8 cellular contexts compared by ENCODE assay signal in the genomic region with DNA sequence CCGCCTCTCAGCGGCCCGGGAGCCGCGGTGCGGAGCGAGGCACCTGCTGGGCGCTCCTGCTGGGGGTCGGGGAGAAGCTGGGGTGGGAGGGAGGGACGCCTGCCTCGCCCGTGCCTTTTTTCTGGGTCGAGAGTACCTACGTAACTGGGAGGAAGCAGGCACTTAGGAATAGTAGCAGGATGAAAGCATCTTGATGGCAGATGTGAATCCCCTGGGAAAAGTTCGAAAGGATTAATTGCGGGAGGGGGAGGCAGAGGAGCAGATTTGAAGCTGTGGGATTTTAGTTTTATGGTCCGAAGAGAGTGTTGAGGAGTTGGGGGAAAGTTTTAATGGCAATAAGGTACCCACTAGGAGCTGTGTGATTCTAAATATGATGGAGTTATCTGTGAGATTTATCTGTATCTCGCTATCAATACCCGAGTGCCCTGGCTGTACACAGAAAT. TPM values are rescaled to one million over a fixed set of nuclear protein-coding genes. Genes with fewer than 3 reads are reported as not detected.
DNase-seq lines count a peak whose midpoint lies in the region; ATAC-seq and TF ChIP-seq lines count a peak whose summit lies in the region.

No MANE protein-coding gene starts in this region.

- no peak for ATAC-seq in GM19463 (IDR thresholded peaks at IDR 0.05; ENCODE audit: unreplicated experiment)

- no peak overlapping the region for H3K14ac ChIP-seq in mesenchymal stem cell (ENCODE audit: low read length in 2 of 2)

- H3K79me1 ChIP-seq in mesenchymal stem cell (replicated peaks; ENCODE audit: low read length, poor library complexity, severe bottlenecking), result no peaks in the 10 kb centered on the region

- no peak overlapping the region for H4K91ac ChIP-seq in mesenchymal stem cell (ENCODE audit: low read length)

- H2AK5ac ChIP-seq in mesenchymal stem cell (ENCODE audit: low read length, severe bottlenecking), result no peak overlapping the region

- H4K20me1 ChIP-seq in Loucy (ENCODE audit: insufficient read depth, low read length, poor library complexity, severe bottlenecking), result peaks cover 49% of the 10 kb centered on the region

- H3F3A ChIP-seq in Loucy (ENCODE audit: low read depth), result no peaks in the 10 kb centered on the region

- TF ChIP-seq CTCF in Loucy (conservative IDR thresholded peaks at IDR 0.05; ENCODE audit: low read length), result no peak
- no peak for TF ChIP-seq CTCF in ascending aorta (IDR thresholded peaks at IDR 0.05)

- H3K4me2 ChIP-seq in Loucy (ENCODE audit: low read depth, low read length, poor library complexity, severe bottlenecking) (peak overlapping the region; percentile 86), mesenchymal stem cell (ENCODE audit: low read length, poor library complexity, severe bottlenecking) (peak overlapping the region; percentile 73)

- H3K27ac ChIP-seq in ascending aorta, result peak overlapping the region; percentile 92 to 97
- no peak overlapping the region for H3K27ac ChIP-seq in mesenchymal stem cell (ENCODE audit: low read length, poor library complexity, severe bottlenecking)

- no peak overlapping the region for H3K4ac ChIP-seq in mesenchymal stem cell (ENCODE audit: low read depth in 1 of 2, low read length in 2 of 2)

- 2% methylated on average over 19 of the region's 19 CpGs for WGBS in mesenchymal stem cell

- H3K36me3 ChIP-seq in Loucy (ENCODE audit: insufficient read depth, low read length) (no peaks in the 10 kb centered on the region), ascending aorta (peaks cover 0 to 3% of the 10 kb centered on the region in 2 donors), mesenchymal stem cell (ENCODE audit: control insufficient read depth in 1 of 2, insufficient read depth in 2 of 2, low read depth in 1 of 2, low read length in 2 of 2) (peaks cover 0 to 4% of the 10 kb centered on the region in 2 experiments)

- no peaks in the 10 kb centered on the region for H3K27me3 ChIP-seq in Loucy (ENCODE audit: insufficient read depth, low read length, poor library complexity, severe bottlenecking)
- H3K27me3 ChIP-seq in ascending aorta, result no peaks in the 10 kb centered on the region
- no peaks in the 10 kb centered on the region for H3K27me3 ChIP-seq in mesenchymal stem cell (ENCODE audit: control insufficient read depth in 1 of 2, insufficient read depth in 1 of 2, low read length in 2 of 2)

- H3K9ac ChIP-seq in Loucy (ENCODE audit: low read depth, low read length, poor library complexity, severe bottlenecking), result peak overlapping the region; percentile 74
- peak overlapping the region; percentile 88 for H3K9ac ChIP-seq in mesenchymal stem cell (ENCODE audit: low read length)

- H3K9me2 ChIP-seq in Loucy (replicated peaks; ENCODE audit: low read depth, low read length), result no peaks in the 10 kb centered on the region

- no peak overlapping the region for H4K8ac ChIP-seq in mesenchymal stem cell (ENCODE audit: low read length)

- H2BK12ac ChIP-seq in mesenchymal stem cell (ENCODE audit: low read length in 2 of 2), result no peak overlapping the region

- H3K9me3 ChIP-seq in Loucy (ENCODE audit: insufficient read depth, low read depth, low read length) (no peaks in the 10 kb centered on the region), ascending aorta (no peaks in the 10 kb centered on the region), mesenchymal stem cell (ENCODE audit: control insufficient read depth, low read length) (no peaks in the 10 kb centered on the region)

- peak; percentile 10 for DNase-seq in DMS53 treated with DMSO at 0.1 percent for 48 hours (lab: John Stamatoyannopoulos, UW; ENCODE audit: unreplicated experiment)
- no peak for DNase-seq in ascending aorta (ENCODE audit: low spot score in 2 of 2)
- no peak for DNase-seq in mesenchymal stem cell
- no peak for DNase-seq in NOMO-1 treated with dmso at 0.1 percent for 144 hours (lab: John Stamatoyannopoulos, UW; ENCODE audit: unreplicated experiment)
- DNase-seq in OCI-M2 (lab: John Stamatoyannopoulos, UW; ENCODE audit: unreplicated experiment), result no peak
- DNase-seq in activated CD8-positive, alpha-beta memory T cell treated with anti-CD3 and anti-CD28 coated beads, Interleukin-2, amount 50 U/mL, for 48 hours, result no peak

- no peak overlapping the region for H2BK120ac ChIP-seq in mesenchymal stem cell (ENCODE audit: low read depth, low read length)

- H3K79me2 ChIP-seq in Loucy (ENCODE audit: insufficient read depth, low read length), result peaks cover 58% of the 10 kb centered on the region

- no peak overlapping the region for H2BK15ac ChIP-seq in mesenchymal stem cell (ENCODE audit: low read depth, poor library complexity, severe bottlenecking)

- H3K18ac ChIP-seq in mesenchymal stem cell (ENCODE audit: low read depth in 1 of 2, low read length in 2 of 2), result no peak overlapping the region

- no peak overlapping the region for H3K23ac ChIP-seq in mesenchymal stem cell (ENCODE audit: low read length in 2 of 2)

- intact Hi-C loops in ascending aorta (cut with DNase I), result loop anchor here (2.0 to 10.0 kb wide), 3 partner anchors 44 to 402 kb away; partner anchors contain the start of gene DAW1

- H2BK5ac ChIP-seq in mesenchymal stem cell (ENCODE audit: low read depth, low read length, poor library complexity, severe bottlenecking), result no peak overlapping the region

- H3K4me1 ChIP-seq in Loucy (ENCODE audit: insufficient read depth, low read length, poor library complexity, severe bottlenecking), result peaks cover 33% of the 10 kb centered on the region
- peaks cover 0 to 23% of the 10 kb centered on the region in 2 donors for H3K4me1 ChIP-seq in ascending aorta
- H3K4me1 ChIP-seq in mesenchymal stem cell (ENCODE audit: control insufficient read depth, insufficient read depth, low read depth, low read length), result peaks cover 1% of the 10 kb centered on the region

- peak overlapping the region; percentile 94 for H3K4me3 ChIP-seq in Loucy (ENCODE audit: low read length, poor library complexity, severe bottlenecking)
- peak overlapping the region; percentile 95 to 97 for H3K4me3 ChIP-seq in ascending aorta
- peak overlapping the region; percentile 89 to 98 for H3K4me3 ChIP-seq in mesenchymal stem cell (ENCODE audit: insufficient read depth in 1 of 2, low read depth in 1 of 2, low read length in 2 of 2)

- no peak overlapping the region for H2AFZ ChIP-seq in Loucy (ENCODE audit: low read length)
- no peak overlapping the region for H2AFZ ChIP-seq in mesenchymal stem cell (ENCODE audit: low read depth, low read length)

RNA-seq across cellular contexts. Expression of gene AGFG1, which starts 1.1 kb away (rescaled TPM):
- total RNA-seq in ascending aorta, result 25.5 TPM
- 33.6 TPM for polyA plus RNA-seq in mesenchymal stem cell (2013, experiment 1 of 2)
- polyA plus RNA-seq in mesenchymal stem cell (2013, experiment 2 of 2), result 33.5 TPM
